Comparison of ENCODE assay signal across 1 cellular context in the genomic region with DNA sequence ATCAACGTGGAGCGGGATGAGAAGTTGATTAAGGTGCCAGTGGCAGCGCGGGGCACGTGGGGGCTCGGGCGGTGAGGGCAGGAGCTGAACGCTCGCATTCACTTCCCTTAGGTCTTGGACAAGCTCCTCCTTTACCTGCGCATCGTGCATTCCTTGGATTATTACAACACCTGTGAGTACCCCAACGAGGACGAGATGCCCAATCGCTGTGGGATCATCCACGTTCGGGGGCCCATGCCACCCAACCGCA.
TF ChIP-seq lines count a peak whose summit lies in the region.

No MANE protein-coding gene starts in this region.

TF ChIP-seq in SK-N-SH treated with all-trans-retinoic acid at 6 μM for 48 hours, 23 proteins besides CTCF, POLR2A, EP300 and RAD21:
- TF ChIP-seq, protein P1, sequence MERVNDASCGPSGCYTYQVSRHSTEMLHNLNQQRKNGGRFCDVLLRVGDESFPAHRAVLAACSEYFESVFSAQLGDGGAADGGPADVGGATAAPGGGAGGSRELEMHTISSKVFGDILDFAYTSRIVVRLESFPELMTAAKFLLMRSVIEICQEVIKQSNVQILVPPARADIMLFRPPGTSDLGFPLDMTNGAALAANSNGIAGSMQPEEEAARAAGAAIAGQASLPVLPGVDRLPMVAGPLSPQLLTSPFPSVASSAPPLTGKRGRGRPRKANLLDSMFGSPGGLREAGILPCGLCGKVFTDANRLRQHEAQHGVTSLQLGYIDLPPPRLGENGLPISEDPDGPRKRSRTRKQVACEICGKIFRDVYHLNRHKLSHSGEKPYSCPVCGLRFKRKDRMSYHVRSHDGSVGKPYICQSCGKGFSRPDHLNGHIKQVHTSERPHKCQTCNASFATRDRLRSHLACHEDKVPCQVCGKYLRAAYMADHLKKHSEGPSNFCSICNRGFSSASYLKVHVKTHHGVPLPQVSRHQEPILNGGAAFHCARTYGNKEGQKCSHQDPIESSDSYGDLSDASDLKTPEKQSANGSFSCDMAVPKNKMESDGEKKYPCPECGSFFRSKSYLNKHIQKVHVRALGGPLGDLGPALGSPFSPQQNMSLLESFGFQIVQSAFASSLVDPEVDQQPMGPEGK (CRISPR knock-in tag; IDR thresholded peaks at IDR 0.05; ENCODE audit: borderline replicate concordance) = no peak
- TF ChIP-seq GLIS3 (CRISPR knock-in tag; IDR thresholded peaks at IDR 0.05) = no peak
TF ChIP-seq in SK-N-SH treated with all-trans-retinoic acid at 6 μM for 48 hours: peak in this region for 0.
